ENCODE assay signal across 24 cellular contexts in genomic region chr1:19655718-19656080, GRCh38. TPM values are rescaled to one million over a fixed set of nuclear protein-coding genes. Genes with fewer than 3 reads are reported as not detected.
"Had no signal": no experiment of that assay in that cellular context is flagged by ENCODE, and none has a peak within 500 bp of the region (broad histone marks: within the 10 kb centered on the region; RNA-seq: fewer than 3 reads in every experiment).

No MANE protein-coding gene starts in this region.

- H3K27ac Mint-ChIP-seq: natural killer cell treated with Interleukin-12 subunit alpha and Interleukin-12 subunit beta and Interleukin-15 and Interleukin-18, amount 100 ng/mL, for 72 hours; stimulated activated effector memory CD8-positive, alpha-beta T cell treated with anti-CD3 and anti-CD28 coated beads, Interleukin-12 subunit alpha, Interleukin-12 subunit beta, amount 100 ng/mL, for 72 hours; type B pancreatic cell had no signal

- H3K27me3 ChIP-seq: colonic mucosa, hepatocyte, right lobe of liver, suprapubic skin, thyroid gland had no signal

- H3K9ac ChIP-seq: parathyroid adenoma had no signal

- H3K36me3 ChIP-seq: right lobe of liver, thyroid gland had no signal

- DNase-seq: colonic mucosa; effector CD4-positive, alpha-beta T cell; foreskin fibroblast; left cardiac atrium; left ventricle myocardium inferior; mesenchymal stem cell; midbrain; retina; right lobe of liver; stimulated activated CD4-positive, alpha-beta T cell treated with anti-CD3 and anti-CD28 coated beads, Interleukin-4, amount 100 ng/mL, for 1 hour; stimulated activated CD8-positive, alpha-beta memory T cell treated with anti-CD3 and anti-CD28 coated beads, Interleukin-4, amount 100 ng/mL, for 48 hours; stimulated activated naive CD8-positive, alpha-beta T cell treated with anti-CD3 and anti-CD28 coated beads, Interleukin-15, Interleukin-2, amounts not matched to agents 100 U/mL and 50 U/mL, for 24 hours had no signal

- H3K4me3 Mint-ChIP-seq: natural killer cell treated with Interleukin-12 subunit alpha and Interleukin-12 subunit beta and Interleukin-15 and Interleukin-18, amount 100 ng/mL, for 72 hours; stimulated activated effector memory CD8-positive, alpha-beta T cell treated with anti-CD3 and anti-CD28 coated beads, Interleukin-12 subunit alpha, Interleukin-12 subunit beta, amount 100 ng/mL, for 72 hours; type B pancreatic cell had no signal

- H3K9me3 Mint-ChIP-seq: natural killer cell treated with Interleukin-12 subunit alpha and Interleukin-12 subunit beta and Interleukin-15 and Interleukin-18, amount 100 ng/mL, for 72 hours; stimulated activated effector memory CD8-positive, alpha-beta T cell treated with anti-CD3 and anti-CD28 coated beads, Interleukin-12 subunit alpha, Interleukin-12 subunit beta, amount 100 ng/mL, for 72 hours; type B pancreatic cell had no signal

- H3K4me1 ChIP-seq: parathyroid adenoma had no signal

- H3K4me3 ChIP-seq: colonic mucosa, hepatocyte, left ventricle myocardium inferior, lung, psoas muscle, right lobe of liver, suprapubic skin, thyroid gland had no signal

- H3K27ac ChIP-seq: colonic mucosa, hepatocyte, left ventricle myocardium inferior, parathyroid adenoma, psoas muscle, right lobe of liver, suprapubic skin, thyroid gland had no signal

- H3K9me3 ChIP-seq: colonic mucosa, left ventricle myocardium inferior, psoas muscle, right lobe of liver, suprapubic skin, thyroid gland had no signal

- H3K36me3 Mint-ChIP-seq: natural killer cell treated with Interleukin-12 subunit alpha and Interleukin-12 subunit beta and Interleukin-15 and Interleukin-18, amount 100 ng/mL, for 72 hours had no signal

RNA-seq across cellular contexts. Expression of gene HTR6, which starts 9.0 kb away (rescaled TPM):
- total RNA-seq: colonic mucosa; esophagus mucosa; hepatocyte; kidney; left cardiac atrium; left ventricle myocardium inferior; lung; natural killer cell treated with Interleukin-12 subunit alpha and Interleukin-12 subunit beta and Interleukin-15 and Interleukin-18, amount 100 ng/mL, for 72 hours; omental fat pad; psoas muscle; right lobe of liver; thyroid gland had no signal
- polyA plus RNA-seq: hepatocyte, lung, psoas muscle had no signal
